Comparison of ENCODE assay signal across 11 cellular contexts in the genomic region with DNA sequence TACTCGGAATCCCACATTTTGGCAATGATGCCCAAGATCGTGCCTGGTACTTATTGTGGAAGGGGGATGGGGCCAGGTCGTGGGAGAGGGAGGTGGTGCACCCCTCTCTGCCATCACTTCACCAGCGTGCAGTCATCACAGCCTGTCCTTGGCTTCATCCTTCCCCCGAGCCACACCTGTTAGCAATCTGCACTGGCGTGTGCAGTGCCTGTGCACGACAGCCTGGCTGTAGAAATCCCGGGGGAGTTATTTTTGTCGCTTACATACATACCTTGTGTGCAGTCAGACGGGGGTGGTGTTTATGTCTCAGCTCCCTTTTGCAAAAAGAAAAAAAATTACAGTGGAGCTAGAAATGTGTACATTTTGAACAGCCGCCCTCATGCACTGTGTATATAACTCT.
DNase-seq lines count a peak whose midpoint lies in the region; ATAC-seq and TF ChIP-seq lines count a peak whose summit lies in the region.
"Had no signal": no experiment of that assay in that cellular context is flagged by ENCODE, and none has a peak within 500 bp of the region (broad histone marks: within the 10 kb centered on the region; RNA-seq: fewer than 3 reads in every experiment).

No MANE protein-coding gene starts in this region.

- no peak overlapping the region for H3K4me3 Mint-ChIP-seq in stimulated activated naive CD8-positive, alpha-beta T cell treated with anti-CD3 and anti-CD28 coated beads, Interleukin-15, amount 100 ng/mL, for 72 hours
- H3K4me3 Mint-ChIP-seq: WTC11 had no signal

- TF ChIP-seq CTCF in OCI-LY1 (IDR thresholded peaks at IDR 0.05; ENCODE audit: low read length) (no peak), tibial nerve (IDR thresholded peaks at IDR 0.05) (no peak), breast epithelium (IDR thresholded peaks at IDR 0.05) (no peak)

- H3K27me3 ChIP-seq in OCI-LY1 (ENCODE audit: insufficient read depth, low read length): no peaks in the 10 kb centered on the region
- peaks cover 0 to 5% of the 10 kb centered on the region in 2 donors for H3K27me3 ChIP-seq in tibial nerve
- no peaks in the 10 kb centered on the region for H3K27me3 ChIP-seq in breast epithelium

- H3K9me2 ChIP-seq in OCI-LY1 (ENCODE audit: low read depth, low read length): no peaks in the 10 kb centered on the region

- no peak for TF ChIP-seq POLR2A in tibial nerve (IDR thresholded peaks at IDR 0.05)
- no peak for TF ChIP-seq POLR2A in breast epithelium (IDR thresholded peaks at IDR 0.05)

- H3K27ac ChIP-seq in OCI-LY1 (ENCODE audit: low read depth, low read length, poor library complexity, severe bottlenecking) (peak overlapping the region; percentile 98), tibial nerve (no peak overlapping the region), breast epithelium (no peak overlapping the region)
- H3K27ac ChIP-seq: left lung had no signal

- no peaks in the 10 kb centered on the region for H4K20me1 ChIP-seq in OCI-LY1 (ENCODE audit: insufficient read depth, low read length)

- intact Hi-C loops in breast epithelium (cut with DNase I; ENCODE audit: low total_unique reads): no loop called here

- peak overlapping the region; percentile 74 for H3K4me2 ChIP-seq in OCI-LY1 (ENCODE audit: low read length)

- H3K4me1 Mint-ChIP-seq in stimulated activated naive CD8-positive, alpha-beta T cell treated with anti-CD3 and anti-CD28 coated beads, Interleukin-15, amount 100 ng/mL, for 72 hours: peaks cover 7% of the 10 kb centered on the region

- H2AFZ ChIP-seq in OCI-LY1 (ENCODE audit: low read length): no peak overlapping the region

- no peaks in the 10 kb centered on the region for H3K79me2 ChIP-seq in OCI-LY1 (ENCODE audit: insufficient read depth, low read length)

- H3K9me3 ChIP-seq in OCI-LY1 (ENCODE audit: low read length) (no peaks in the 10 kb centered on the region), tibial nerve (no peaks in the 10 kb centered on the region), breast epithelium (no peaks in the 10 kb centered on the region)
- H3K9me3 ChIP-seq: left lung had no signal

- H3K27ac Mint-ChIP-seq in stimulated activated naive CD8-positive, alpha-beta T cell treated with anti-CD3 and anti-CD28 coated beads, Interleukin-15, amount 100 ng/mL, for 72 hours: no peak overlapping the region
- H3K27ac Mint-ChIP-seq: activated T-helper 2 cell treated with anti-CD3 and anti-CD28 coated beads, Interferon-gamma antibody, Interleukin-2, Interleukin-4, amounts not matched to agents 10 μg/mL and 5 μg/mL and 100 μg/mL, durations not matched to agents 14 hours and 24 hours and 36 hours; WTC11 had no signal

- DNase-seq in stimulated activated naive CD8-positive, alpha-beta T cell treated with anti-CD3 and anti-CD28 coated beads, Interleukin-15, Interleukin-2, amounts not matched to agents 100 U/mL and 50 U/mL, for 24 hours: peak; percentile 21
- DNase-seq in stimulated activated naive CD8-positive, alpha-beta T cell treated with anti-CD3 and anti-CD28 coated beads, Interleukin-15, amount 100 ng/mL, for 72 hours: no peak
- DNase-seq in tibial nerve (ENCODE audit: low spot score in 2 of 2) (no peak), NCI-H2227 (lab: John Stamatoyannopoulos, UW; ENCODE audit: unreplicated experiment) (no peak), breast epithelium (ENCODE audit: low spot score in 2 of 2) (no peak)
- DNase-seq: left lung had no signal

- peak overlapping the region; percentile 74 for H3K9ac ChIP-seq in OCI-LY1 (ENCODE audit: low read length)

- 67 to 76% methylated on average over 11 of the region's 11 CpGs for WGBS in tibial nerve, 2 donors

- H3K4me3 ChIP-seq in OCI-LY1 (ENCODE audit: low read depth, low read length, poor library complexity, severe bottlenecking) (peak overlapping the region; percentile 46), tibial nerve (no peak overlapping the region), breast epithelium (no peak overlapping the region)
- H3K4me3 ChIP-seq: left lung had no signal

- H3F3A ChIP-seq in OCI-LY1 (ENCODE audit: insufficient read depth, low read length): peaks cover 4% of the 10 kb centered on the region; the same call in 1 of the 2 replicates

- TF ChIP-seq EP300 in tibial nerve (IDR thresholded peaks at IDR 0.05): no peak

- H3K4me1 ChIP-seq in OCI-LY1 (ENCODE audit: insufficient read depth, low read length, severe bottlenecking) (peaks cover 60% of the 10 kb centered on the region), tibial nerve (no peaks in the 10 kb centered on the region), breast epithelium (no peaks in the 10 kb centered on the region)
- H3K4me1 ChIP-seq: left lung had no signal

- peaks cover 0 to 6% of the 10 kb centered on the region in 2 donors for H3K9me3 Mint-ChIP-seq in stimulated activated naive CD8-positive, alpha-beta T cell treated with anti-CD3 and anti-CD28 coated beads, Interleukin-15, amount 100 ng/mL, for 72 hours
- H3K9me3 Mint-ChIP-seq: activated T-helper 2 cell treated with anti-CD3 and anti-CD28 coated beads, Interferon-gamma antibody, Interleukin-2, Interleukin-4, amounts not matched to agents 10 μg/mL and 5 μg/mL and 100 μg/mL, durations not matched to agents 14 hours and 24 hours and 36 hours had no signal

- peaks cover 12% of the 10 kb centered on the region for H3K27me3 Mint-ChIP-seq in stimulated activated naive CD8-positive, alpha-beta T cell treated with anti-CD3 and anti-CD28 coated beads, Interleukin-15, amount 100 ng/mL, for 72 hours

- ATAC-seq in stimulated activated naive CD8-positive, alpha-beta T cell treated with anti-CD3 and anti-CD28 coated beads, Interleukin-15, Interleukin-2, amounts not matched to agents 100 U/mL and 50 U/mL, for 24 hours: peak; percentile 65
- ATAC-seq in stimulated activated naive CD8-positive, alpha-beta T cell treated with anti-CD3 and anti-CD28 coated beads, Interleukin-15, amount 100 ng/mL, for 72 hours: no peak
- ATAC-seq in HG02938 (IDR thresholded peaks at IDR 0.05; ENCODE audit: unreplicated experiment) (peak; percentile 83), GM19452 (IDR thresholded peaks at IDR 0.05; ENCODE audit: unreplicated experiment) (no peak)
- ATAC-seq: left lung, WTC11 had no signal

- H3K36me3 ChIP-seq in OCI-LY1 (ENCODE audit: insufficient read depth, low read length) (no peaks in the 10 kb centered on the region), tibial nerve (no peaks in the 10 kb centered on the region), breast epithelium (no peaks in the 10 kb centered on the region)
- H3K36me3 ChIP-seq: left lung had no signal

Comparison
In these comparisons a context has a peak if more than half of its experiments do, and no peak if none do; other contexts are left out.
1. ATAC-seq: peak in stimulated activated naive CD8-positive, alpha-beta T cell treated with anti-CD3 and anti-CD28 coated beads, Interleukin-15, Interleukin-2, amounts not matched to agents 100 U/mL and 50 U/mL, for 24 hours (single experiment) and HG02938 (single experiment); none in stimulated activated naive CD8-positive, alpha-beta T cell treated with anti-CD3 and anti-CD28 coated beads, Interleukin-15, amount 100 ng/mL, for 72 hours (single experiment) and GM19452 (single experiment).